9 cellular contexts compared by ENCODE assay signal in the genomic region with DNA sequence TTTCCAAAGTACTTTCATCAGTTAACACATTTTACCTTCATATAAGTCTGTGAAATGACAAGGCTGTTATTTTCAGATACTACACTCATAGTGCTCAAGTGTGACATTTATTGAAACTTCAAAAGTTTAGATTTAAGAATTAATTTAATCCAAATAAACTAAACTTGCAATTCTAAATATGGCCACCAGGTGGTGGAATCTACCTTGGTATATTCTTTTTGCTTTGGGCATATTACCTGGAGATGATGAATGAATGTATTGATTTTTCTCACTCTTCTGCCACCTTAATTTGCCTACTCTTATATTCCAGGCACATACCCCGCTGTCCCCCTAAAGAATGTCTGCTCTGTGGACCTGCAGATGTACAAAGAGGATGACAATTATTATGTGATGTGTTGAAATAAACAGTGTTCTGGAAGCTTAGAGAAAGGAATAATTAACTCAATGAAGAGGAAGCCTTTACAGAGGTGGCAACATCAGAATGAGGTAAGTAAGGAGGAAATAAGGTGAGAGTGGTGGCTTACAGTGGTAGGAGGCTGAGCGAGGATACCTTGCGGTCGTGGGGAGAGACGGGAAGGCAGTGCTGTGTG.
DNase-seq lines count a peak whose midpoint lies in the region; ATAC-seq and TF ChIP-seq lines count a peak whose summit lies in the region.
"Had no signal": no experiment of that assay in that cellular context is flagged by ENCODE, and none has a peak within 500 bp of the region (broad histone marks: within the 10 kb centered on the region; RNA-seq: fewer than 3 reads in every experiment).

No MANE protein-coding gene starts in this region.

- 88% methylated on average over 5 of the region's 5 CpGs for WGBS in esophagus squamous epithelium, 2 donors

- in situ Hi-C loops in gastrocnemius medialis (cut with MboI; ENCODE audit: low sequenced_read_pairs in 4 of 4) = no loop called here

- DNase-seq in BE2C (no peak), OCI-M1 (lab: John Stamatoyannopoulos, UW) (peak; percentile 56), esophagus squamous epithelium (lab: John Stamatoyannopoulos, UW) (no peak), gastrocnemius medialis (no peak), islet precursor cell (no peak)

- H3K27ac ChIP-seq in HEK293 (ENCODE audit: extremely low read depth, low read depth, low read length) (no peak overlapping the region), esophagus squamous epithelium (no peak overlapping the region), gastrocnemius medialis (no peak overlapping the region)

- H3K4me1 Mint-ChIP-seq in activated T-helper 17 cell treated with anti-CD3 and anti-CD28 coated beads, Interleukin-2, amount 50 U/mL, for 72 hours = no peaks in the 10 kb centered on the region

- no peak overlapping the region for H3K27ac Mint-ChIP-seq in activated T-helper 17 cell treated with anti-CD3 and anti-CD28 coated beads, Interleukin-2, amount 50 U/mL, for 72 hours
- H3K27ac Mint-ChIP-seq: stimulated activated naive CD8-positive, alpha-beta T cell treated with anti-CD3 and anti-CD28 coated beads, Interleukin-15, Interleukin-2, amounts not matched to agents 100 ng/mL and 50 ng/mL, for 24 hours had no signal

- POLR2A ChIA-PET in HEK293 (lab: Yijun Ruan, JAX) = no interaction called here

- peak; percentile 38 for TF ChIP-seq CTCF in BE2C (IDR thresholded peaks at IDR 0.05; ENCODE audit: low read depth, low read length)
- 0 out of 2 replicates have a peak, but pooled peaks have one; percentile 25 for TF ChIP-seq CTCF in HEK293 (tag by site-specific recombination; IDR thresholded peaks at IDR 0.05)
- TF ChIP-seq CTCF in esophagus squamous epithelium (IDR thresholded peaks at IDR 0.05) = peak; percentile 49 to 78 (median 68)
- TF ChIP-seq CTCF in gastrocnemius medialis (IDR thresholded peaks at IDR 0.05 in 4 of 5, conservative IDR thresholded peaks at IDR 0.05 in 1 of 5) = peak; percentile 35 to 64 (median 42)

- no peak overlapping the region for H3K4me3 Mint-ChIP-seq in activated T-helper 17 cell treated with anti-CD3 and anti-CD28 coated beads, Interleukin-2, amount 50 U/mL, for 72 hours
- H3K4me3 Mint-ChIP-seq: stimulated activated naive CD8-positive, alpha-beta T cell treated with anti-CD3 and anti-CD28 coated beads, Interleukin-15, Interleukin-2, amounts not matched to agents 100 ng/mL and 50 ng/mL, for 24 hours had no signal

- peaks cover 17% of the 10 kb centered on the region for H3K27me3 Mint-ChIP-seq in activated T-helper 17 cell treated with anti-CD3 and anti-CD28 coated beads, Interleukin-2, amount 50 U/mL, for 72 hours

- no peaks in the 10 kb centered on the region for H3K4me1 ChIP-seq in BE2C
- no peaks in the 10 kb centered on the region for H3K4me1 ChIP-seq in HEK293 (ENCODE audit: control insufficient read depth, insufficient read depth, low read length)
- H3K4me1 ChIP-seq in esophagus squamous epithelium = no peaks in the 10 kb centered on the region
- no peaks in the 10 kb centered on the region for H3K4me1 ChIP-seq in gastrocnemius medialis

- H3K27me3 ChIP-seq in BE2C (no peaks in the 10 kb centered on the region), esophagus squamous epithelium (peaks cover 0 to 53% (median 0%) of the 10 kb centered on the region in 4 donors), gastrocnemius medialis (peaks cover 0 to 4% (median 0%) of the 10 kb centered on the region in 3 donors)

- H3K36me3 Mint-ChIP-seq in activated T-helper 17 cell treated with anti-CD3 and anti-CD28 coated beads, Interleukin-2, amount 50 U/mL, for 72 hours (ENCODE audit: low read depth) = no peaks in the 10 kb centered on the region

- CTCF ChIA-PET in HEK293 (lab: Yijun Ruan, JAX) = interaction anchor here (0.5 to 2.5 kb wide), 19 partner anchors 9 to 479 kb away, joined by 3 to 15 read pairs (median 3); no protein-coding TSS in a partner anchor

- no peaks in the 10 kb centered on the region for H3K9me3 Mint-ChIP-seq in activated T-helper 17 cell treated with anti-CD3 and anti-CD28 coated beads, Interleukin-2, amount 50 U/mL, for 72 hours

- H3K4me3 ChIP-seq in BE2C (ENCODE audit: low read depth, low read length) (no peak overlapping the region), HEK293 (ENCODE audit: low read depth, low read length) (no peak overlapping the region), esophagus squamous epithelium (no peak overlapping the region), gastrocnemius medialis (no peak overlapping the region)

- H3K36me3 ChIP-seq in BE2C (no peaks in the 10 kb centered on the region), HEK293 (ENCODE audit: control insufficient read depth in 2 of 2, insufficient read depth in 1 of 2, low read length in 2 of 2) (no peaks in the 10 kb centered on the region), esophagus squamous epithelium (no peaks in the 10 kb centered on the region), gastrocnemius medialis (no peaks in the 10 kb centered on the region)

- TF ChIP-seq POLR2A in esophagus squamous epithelium (IDR thresholded peaks at IDR 0.05) = no peak
- TF ChIP-seq POLR2A in gastrocnemius medialis (IDR thresholded peaks at IDR 0.05) = no peak

- ATAC-seq in gastrocnemius medialis (no peak), GM19397 (IDR thresholded peaks at IDR 0.05; ENCODE audit: unreplicated experiment) (no peak)
- ATAC-seq in activated T-helper 17 cell treated with anti-CD3 and anti-CD28 coated beads, Interleukin-2, amount 50 U/mL, for 72 hours (replicated peaks) = no peak

- intact Hi-C loops in esophagus squamous epithelium (cut with DNase I) = loop anchor here (10.0 kb wide), 1 partner anchor 149 kb away; no protein-coding TSS in a partner anchor
- intact Hi-C loops in gastrocnemius medialis (cut with DNase I; ENCODE audit: low total_unique reads) = loop anchor here (1.0 kb wide), 1 partner anchor 152 kb away; no protein-coding TSS in a partner anchor

- no peaks in the 10 kb centered on the region for H3K9me3 ChIP-seq in BE2C
- H3K9me3 ChIP-seq in HEK293 (ENCODE audit: control insufficient read depth, insufficient read depth, low read depth, low read length) = no peaks in the 10 kb centered on the region
- H3K9me3 ChIP-seq in esophagus squamous epithelium = peaks cover 0 to 17% (median 0%) of the 10 kb centered on the region in 3 donors
- no peaks in the 10 kb centered on the region for H3K9me3 ChIP-seq in gastrocnemius medialis

TF ChIP-seq in HEK293, 187 proteins besides CTCF, POLR2A, EP300 and RAD21:
- TF ChIP-seq ZSCAN16 (tag by site-specific recombination; IDR thresholded peaks at IDR 0.05) (no peak), ZNF654 (tag by site-specific recombination; IDR thresholded peaks at IDR 0.05; ENCODE audit: low read depth) (peak; percentile 42)
